In the genomic region with DNA sequence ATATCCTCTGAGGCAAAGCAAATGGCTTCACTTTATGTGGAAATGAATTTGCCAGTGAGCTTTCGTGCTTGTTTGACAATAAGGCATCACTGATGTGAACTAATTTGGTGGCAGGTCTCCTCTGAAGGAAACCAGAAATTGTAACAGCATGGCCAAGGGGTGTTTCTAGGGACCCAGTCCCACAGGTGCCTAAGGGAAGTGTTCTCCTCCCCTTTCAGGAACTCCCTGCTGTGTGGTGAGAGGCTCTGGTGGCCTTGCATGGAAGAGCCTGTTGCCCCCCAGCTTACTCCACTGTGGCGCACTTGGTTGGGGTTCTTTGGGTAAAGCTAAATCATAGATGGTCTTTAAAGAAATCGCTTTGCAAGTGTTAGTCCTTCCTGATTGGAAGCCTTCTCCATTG, we compare ENCODE assay signal across 2 cellular contexts.
TF ChIP-seq lines count a peak whose summit lies in the region.

No MANE protein-coding gene starts in this region.

TF ChIP-seq in GM23338, 12 proteins besides CTCF, POLR2A, EP300 and RAD21 (continued from another document):
- TF ChIP-seq POLR2AphosphoS5 (IDR thresholded peaks at IDR 0.05; ENCODE audit: low read depth) (0 out of 2 replicates have a peak, but pooled peaks have one; percentile 7), NANOG (IDR thresholded peaks at IDR 0.05; ENCODE audit: borderline replicate concordance) (no peak)

TF ChIP-seq in WTC11, 78 proteins besides CTCF, POLR2A, EP300 and RAD21 (continued from another document):
- TF ChIP-seq CREM (CRISPR knock-in tag; IDR thresholded peaks at IDR 0.05) (no peak), OVOL2 (CRISPR knock-in tag; IDR thresholded peaks at IDR 0.05; ENCODE audit: borderline replicate concordance) (no peak), AR (CRISPR knock-in tag; IDR thresholded peaks at IDR 0.05) (no peak), ZBTB21 (CRISPR knock-in tag; IDR thresholded peaks at IDR 0.05; ENCODE audit: borderline replicate concordance) (no peak), ATF3 (CRISPR knock-in tag; conservative IDR thresholded peaks at IDR 0.05) (no peak), ZNF671 (CRISPR knock-in tag; IDR thresholded peaks at IDR 0.05) (no peak)
